36 cellular contexts compared by ENCODE assay signal in the genomic region with DNA sequence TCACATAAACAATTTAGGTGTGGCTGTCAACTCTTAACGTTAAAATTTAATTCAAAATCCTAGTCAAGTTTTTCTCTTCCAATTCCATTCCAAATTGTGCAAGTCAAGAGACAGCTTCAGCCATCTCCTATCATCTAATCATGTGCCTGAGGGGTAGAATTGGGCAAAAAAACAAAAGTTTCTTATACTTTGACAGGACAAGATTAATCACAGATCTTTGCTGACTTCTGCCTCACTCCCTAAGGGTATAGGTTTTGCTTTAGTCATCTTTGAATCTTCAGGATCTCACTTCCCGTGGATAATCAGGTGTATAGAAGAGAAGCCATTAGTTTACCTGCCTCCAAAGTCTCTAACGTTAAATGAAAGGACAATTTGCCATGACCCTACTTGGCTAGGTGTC. TPM values are rescaled to one million over a fixed set of nuclear protein-coding genes. Genes with fewer than 3 reads are reported as not detected.
"Had no signal": no experiment of that assay in that cellular context is flagged by ENCODE, and none has a peak within 500 bp of the region (broad histone marks: within the 10 kb centered on the region; RNA-seq: fewer than 3 reads in every experiment).

No MANE protein-coding gene starts in this region.

- H3K36me3 ChIP-seq: ascending aorta had no signal

- ATAC-seq: activated CD4-positive, alpha-beta T cell treated with anti-CD3 and anti-CD28 coated beads for 36 hours; activated CD4-positive, CD25-positive, alpha-beta regulatory T cell treated with anti-CD3 and anti-CD28 coated beads, Interleukin-2, amount 50 U/mL, for 24 hours; activated CD8-positive, alpha-beta memory T cell treated with anti-CD3 and anti-CD28 coated beads, Interleukin-2, amount 10 ng/mL, durations not matched to agents 7 days and 5 days; activated CD8-positive, alpha-beta T cell treated with anti-CD3 and anti-CD28 coated beads, Interleukin-2, amount 10 ng/mL, durations not matched to agents 7 days and 5 days; activated naive CD8-positive, alpha-beta T cell treated with anti-CD3 and anti-CD28 coated beads, Interleukin-2, amount 50 U/mL, for 24 hours had no signal

- H3K4me1 Mint-ChIP-seq: activated B cell treated with CpG ODN at 0.5 μM for 24 hours; activated CD4-positive, alpha-beta T cell treated with anti-CD3 and anti-CD28 coated beads, Interleukin-2, amount 10 ng/mL, durations not matched to agents 7 days and 5 days; activated naive CD4-positive, alpha-beta T cell treated with anti-CD3 and anti-CD28 coated beads, Interleukin-2, amount 10 ng/mL, durations not matched to agents 7 days and 5 days; activated naive CD4-positive, alpha-beta T cell treated with anti-CD3 and anti-CD28 coated beads, Interleukin-2, amount 50 U/mL, for 24 hours; activated naive CD8-positive, alpha-beta T cell treated with anti-CD3 and anti-CD28 coated beads, Interleukin-2, amount 10 ng/mL, durations not matched to agents 7 days and 5 days; brain had no signal

- H3K27me3 ChIP-seq: ascending aorta had no signal

- H3K4me3 ChIP-seq: ascending aorta had no signal

- FAIRE-seq: TTC549 had no signal

- H3K4me1 ChIP-seq: ascending aorta had no signal

- H3K27ac ChIP-seq: ascending aorta, VCaP had no signal

- H3K4me3 Mint-ChIP-seq: activated B cell treated with CpG ODN at 0.5 μM for 24 hours; activated CD4-positive, alpha-beta memory T cell treated with anti-CD3 and anti-CD28 coated beads, Interleukin-2, amount 10 ng/mL, durations not matched to agents 7 days and 5 days; activated CD4-positive, alpha-beta T cell treated with anti-CD3 and anti-CD28 coated beads for 36 hours; activated CD4-positive, alpha-beta T cell treated with anti-CD3 and anti-CD28 coated beads, Interleukin-2, amount 10 ng/mL, durations not matched to agents 7 days and 5 days; activated CD8-positive, alpha-beta memory T cell treated with anti-CD3 and anti-CD28 coated beads, Interleukin-2, amount 10 ng/mL, durations not matched to agents 7 days and 5 days; activated CD8-positive, alpha-beta T cell treated with anti-CD3 and anti-CD28 coated beads, Interleukin-2, amount 10 ng/mL, durations not matched to agents 7 days and 5 days; activated naive CD4-positive, alpha-beta T cell treated with anti-CD3 and anti-CD28 coated beads, Interleukin-2, amount 10 ng/mL, durations not matched to agents 7 days and 5 days; activated naive CD4-positive, alpha-beta T cell treated with anti-CD3 and anti-CD28 coated beads, Interleukin-2, amount 50 U/mL, for 24 hours; activated naive CD8-positive, alpha-beta T cell; activated naive CD8-positive, alpha-beta T cell treated with anti-CD3 and anti-CD28 coated beads, Interleukin-2, amount 10 ng/mL, durations not matched to agents 7 days and 5 days; activated naive CD8-positive, alpha-beta T cell treated with anti-CD3 and anti-CD28 coated beads, Interleukin-2, amount 50 U/mL, for 24 hours; activated T-cell treated with anti-CD3 and anti-CD28 coated beads, Interleukin-2, amount 50 U/mL, for 24 hours; brain; T-helper 1 cell treated with Interleukin-12 subunit alpha and Interleukin-12 subunit beta and Interleukin-4 antibody, amounts not matched to agents 30 μg/mL and 1 μg/mL, for 36 hours; T-helper 2 cell treated with Interferon-gamma antibody and Interleukin-4, amounts not matched to agents 5 μg/mL and 100 μg/mL, for 36 hours had no signal

- H3K36me3 Mint-ChIP-seq: activated naive CD4-positive, alpha-beta T cell treated with anti-CD3 and anti-CD28 coated beads, Interleukin-2, amount 10 ng/mL, durations not matched to agents 7 days and 5 days; activated naive CD8-positive, alpha-beta T cell; activated naive CD8-positive, alpha-beta T cell treated with anti-CD3 and anti-CD28 coated beads, Interleukin-2, amount 10 ng/mL, durations not matched to agents 7 days and 5 days; brain had no signal

- H3K27ac Mint-ChIP-seq: activated B cell treated with CpG ODN at 0.5 μM for 24 hours; activated CD4-positive, alpha-beta memory T cell treated with anti-CD3 and anti-CD28 coated beads, Interleukin-2, amount 10 ng/mL, durations not matched to agents 7 days and 5 days; activated CD4-positive, alpha-beta T cell treated with anti-CD3 and anti-CD28 coated beads for 36 hours; activated CD4-positive, alpha-beta T cell treated with anti-CD3 and anti-CD28 coated beads, Interleukin-2, amount 10 ng/mL, durations not matched to agents 7 days and 5 days; activated CD8-positive, alpha-beta memory T cell treated with anti-CD3 and anti-CD28 coated beads, Interleukin-2, amount 10 ng/mL, durations not matched to agents 7 days and 5 days; activated CD8-positive, alpha-beta T cell treated with anti-CD3 and anti-CD28 coated beads, Interleukin-2, amount 10 ng/mL, durations not matched to agents 7 days and 5 days; activated naive CD4-positive, alpha-beta T cell treated with anti-CD3 and anti-CD28 coated beads, Interleukin-2, amount 10 ng/mL, durations not matched to agents 7 days and 5 days; activated naive CD4-positive, alpha-beta T cell treated with anti-CD3 and anti-CD28 coated beads, Interleukin-2, amount 50 U/mL, for 24 hours; activated naive CD8-positive, alpha-beta T cell; activated naive CD8-positive, alpha-beta T cell treated with anti-CD3 and anti-CD28 coated beads, Interleukin-2, amount 10 ng/mL, durations not matched to agents 7 days and 5 days; activated naive CD8-positive, alpha-beta T cell treated with anti-CD3 and anti-CD28 coated beads, Interleukin-2, amount 50 U/mL, for 24 hours; activated T-cell treated with anti-CD3 and anti-CD28 coated beads, Interleukin-2, amount 50 U/mL, for 24 hours; activated T-helper 2 cell treated with anti-CD3 and anti-CD28 coated beads, Interferon-gamma antibody, Interleukin-2, Interleukin-4, amounts not matched to agents 10 μg/mL and 5 μg/mL and 100 μg/mL, durations not matched to agents 14 hours and 24 hours and 36 hours; brain; T-helper 1 cell treated with Interleukin-12 subunit alpha and Interleukin-12 subunit beta and Interleukin-4 antibody, amounts not matched to agents 30 μg/mL and 1 μg/mL, for 36 hours; T-helper 2 cell treated with Interferon-gamma antibody and Interleukin-4, amounts not matched to agents 5 μg/mL and 100 μg/mL, for 36 hours had no signal

- DNase-seq: activated B cell treated with CpG ODN at 0.5 μM for 24 hours; activated CD4-positive, alpha-beta memory T cell treated with anti-CD3 and anti-CD28 coated beads, Interleukin-2, amount 10 ng/mL, durations not matched to agents 7 days and 5 days; activated CD4-positive, alpha-beta T cell treated with anti-CD3 and anti-CD28 coated beads for 1 hour; activated CD4-positive, alpha-beta T cell treated with anti-CD3 and anti-CD28 coated beads for 36 hours; activated CD4-positive, alpha-beta T cell treated with anti-CD3 and anti-CD28 coated beads for 48 hours; activated CD4-positive, alpha-beta T cell treated with anti-CD3 and anti-CD28 coated beads, Interleukin-2, amount 10 ng/mL, durations not matched to agents 7 days and 5 days; activated CD4-positive, alpha-beta T cell treated with anti-CD3 and anti-CD28 coated beads, Interleukin-2, amount 50 U/mL, for 48 hours; activated CD8-positive, alpha-beta memory T cell treated with anti-CD3 and anti-CD28 coated beads for 24 hours; activated CD8-positive, alpha-beta memory T cell treated with anti-CD3 and anti-CD28 coated beads, Interleukin-2, amount 10 ng/mL, durations not matched to agents 7 days and 5 days; activated CD8-positive, alpha-beta memory T cell treated with anti-CD3 and anti-CD28 coated beads, Interleukin-2, amount 50 U/mL, for 48 hours; activated CD8-positive, alpha-beta T cell treated with anti-CD3 and anti-CD28 coated beads, Interleukin-2, amount 10 ng/mL, durations not matched to agents 7 days and 5 days; activated effector memory CD4-positive, alpha-beta T cell treated with Interleukin-2 at 50 U/mL for 16 hours; activated gamma-delta T cell; activated naive CD4-positive, alpha-beta T cell treated with anti-CD3 and anti-CD28 coated beads, Interleukin-2, amount 10 ng/mL, durations not matched to agents 7 days and 5 days; activated naive CD4-positive, alpha-beta T cell treated with Interleukin-2 at 50 U/mL for 16 hours; activated naive CD8-positive, alpha-beta T cell treated with anti-CD3 and anti-CD28 coated beads, Interleukin-2, amount 10 ng/mL, durations not matched to agents 7 days and 5 days; activated naive CD8-positive, alpha-beta T cell treated with anti-CD3 and anti-CD28 coated beads, Interleukin-2, amount 50 U/mL, for 24 hours; activated T-cell treated with anti-CD3 and anti-CD28 coated beads, Interleukin-2, amount 50 U/mL, for 24 hours; activated T-cell treated with anti-CD3 and anti-CD28 coated beads, Interleukin-2, amount 50 U/mL, for 48 hours; amygdala; anterior cingulate cortex; central memory CD4-positive, alpha-beta T cell; T-helper 1 cell; T-helper 2 cell; T-helper 9 cell had no signal

RNA-seq across cellular contexts. Expression of gene RNF17, which starts 24.6 kb away (rescaled TPM):
- total RNA-seq: activated B cell treated with CpG ODN at 0.5 μM for 24 hours; activated CD4-positive, alpha-beta memory T cell treated with anti-CD3 and anti-CD28 coated beads, Interleukin-2, amount 10 ng/mL, durations not matched to agents 7 days and 5 days; activated CD8-positive, alpha-beta memory T cell treated with anti-CD3 and anti-CD28 coated beads, Interleukin-2, amount 10 ng/mL, durations not matched to agents 7 days and 5 days; activated CD8-positive, alpha-beta T cell treated with anti-CD3 and anti-CD28 coated beads, Interleukin-2, amount 10 ng/mL, durations not matched to agents 7 days and 5 days; activated naive CD8-positive, alpha-beta T cell treated with anti-CD3 and anti-CD28 coated beads, Interleukin-2, amount 10 ng/mL, durations not matched to agents 7 days and 5 days; activated T-helper 2 cell treated with anti-CD3 and anti-CD28 coated beads, Interferon-gamma antibody, Interleukin-2, Interleukin-4, amounts not matched to agents 10 μg/mL and 5 μg/mL and 100 μg/mL, durations not matched to agents 14 hours and 24 hours and 36 hours; ascending aorta; cardiac septum had no signal
